ENCODE assay signal across 8 cellular contexts in genomic region chr16:81798311-81799137, GRCh38. TPM values are rescaled to one million over a fixed set of nuclear protein-coding genes. Genes with fewer than 3 reads are reported as not detected.
A peak's percentile ranks its signal among the peaks of the same experiment; 100 is the strongest.
DNase-seq lines count a peak whose midpoint lies in the region; ATAC-seq and TF ChIP-seq lines count a peak whose summit lies in the region.

No MANE protein-coding gene starts in this region.

- TF ChIP-seq CTCF in nephron progenitor cell (IDR thresholded peaks at IDR 0.05): no peak

- POLR2A ChIA-PET in CD4-positive, alpha-beta memory T cell (lab: Charles Lee; ENCODE audit: partially characterized antibody): no interaction called here

- H3K4me3 ChIP-seq in CD4-positive, alpha-beta memory T cell (ENCODE audit: low read length in 2 of 2): no peak overlapping the region

- H3K27ac Mint-ChIP-seq in CD4-positive, alpha-beta memory T cell: peak overlapping the region in 4 of 7 donors; percentile 45 to 80 (median 69)
- peak overlapping the region; percentile 86 for H3K27ac Mint-ChIP-seq in T-helper 2 cell treated with Interferon-gamma antibody and Interleukin-4, amounts not matched to agents 5 μg/mL and 100 μg/mL, for 36 hours
- peak overlapping the region; percentile 58 for H3K27ac Mint-ChIP-seq in nephron progenitor cell

- H3K27ac ChIP-seq in CD4-positive, alpha-beta memory T cell (ENCODE audit: low read depth, low read length): no peak overlapping the region

- H3K27me3 Mint-ChIP-seq in CD4-positive, alpha-beta memory T cell: no peaks in the 10 kb centered on the region
- H3K27me3 Mint-ChIP-seq in T-helper 2 cell treated with Interferon-gamma antibody and Interleukin-4, amounts not matched to agents 5 μg/mL and 100 μg/mL, for 36 hours (ENCODE audit: low read depth): peaks cover 2% of the 10 kb centered on the region
- peaks cover 4% of the 10 kb centered on the region for H3K27me3 Mint-ChIP-seq in nephron progenitor cell (ENCODE audit: low read depth, poor library complexity)

- H3K4me3 Mint-ChIP-seq in CD4-positive, alpha-beta memory T cell: peak overlapping the region in 1 of 8 donors; percentile 7
- H3K4me3 Mint-ChIP-seq in T-helper 2 cell treated with Interferon-gamma antibody and Interleukin-4, amounts not matched to agents 5 μg/mL and 100 μg/mL, for 36 hours: peak overlapping the region; percentile 51
- no peak overlapping the region for H3K4me3 Mint-ChIP-seq in nephron progenitor cell

- H3K36me3 Mint-ChIP-seq in CD4-positive, alpha-beta memory T cell: no peaks in the 10 kb centered on the region
- no peaks in the 10 kb centered on the region for H3K36me3 Mint-ChIP-seq in T-helper 2 cell treated with Interferon-gamma antibody and Interleukin-4, amounts not matched to agents 5 μg/mL and 100 μg/mL, for 36 hours (ENCODE audit: low read depth)
- H3K36me3 Mint-ChIP-seq in nephron progenitor cell (ENCODE audit: low read depth): peaks cover 5% of the 10 kb centered on the region

- ATAC-seq in GM19043 (IDR thresholded peaks at IDR 0.05; ENCODE audit: low read depth, unreplicated experiment) (peak; percentile 50), HG03103 (IDR thresholded peaks at IDR 0.05; ENCODE audit: low read depth, unreplicated experiment) (peak; percentile 48)

- H3K4me1 Mint-ChIP-seq in CD4-positive, alpha-beta memory T cell: peaks cover 3 to 11% (median 5%) of the 10 kb centered on the region in 4 donors
- H3K4me1 Mint-ChIP-seq in T-helper 2 cell treated with Interferon-gamma antibody and Interleukin-4, amounts not matched to agents 5 μg/mL and 100 μg/mL, for 36 hours (ENCODE audit: low read depth): peaks cover 27% of the 10 kb centered on the region
- H3K4me1 Mint-ChIP-seq in nephron progenitor cell: peaks cover 15% of the 10 kb centered on the region

- H3K4me1 ChIP-seq in CD4-positive, alpha-beta memory T cell (ENCODE audit: insufficient read depth, low read length): no peaks in the 10 kb centered on the region

- no peaks in the 10 kb centered on the region for H3K9me3 Mint-ChIP-seq in CD4-positive, alpha-beta memory T cell
- H3K9me3 Mint-ChIP-seq in T-helper 2 cell treated with Interferon-gamma antibody and Interleukin-4, amounts not matched to agents 5 μg/mL and 100 μg/mL, for 36 hours: no peaks in the 10 kb centered on the region
- peaks cover 3% of the 10 kb centered on the region for H3K9me3 Mint-ChIP-seq in nephron progenitor cell

- H3K36me3 ChIP-seq in CD4-positive, alpha-beta memory T cell (ENCODE audit: insufficient read depth, low read length): no peaks in the 10 kb centered on the region

- no peaks in the 10 kb centered on the region for H3K9me3 ChIP-seq in CD4-positive, alpha-beta memory T cell (ENCODE audit: control insufficient read depth in 1 of 2, low read length in 2 of 2)

- H3K27me3 ChIP-seq in CD4-positive, alpha-beta memory T cell (ENCODE audit: insufficient read depth, low read length): no peaks in the 10 kb centered on the region

- no peak for DNase-seq in CD4-positive, alpha-beta memory T cell
- DNase-seq in T-helper 2 cell treated with Interferon-gamma antibody and Interleukin-4, amounts not matched to agents 5 μg/mL and 100 μg/mL, for 36 hours (ENCODE audit: low spot score): peak; percentile 36
- DNase-seq in nephron progenitor cell: no peak
- DNase-seq in cerebellar cortex (ENCODE audit: low spot score): no peak
- DNase-seq in stimulated activated naive CD4-positive, alpha-beta T cell (lab: John Stamatoyannopoulos, UW): no peak
- no peak for DNase-seq in SW 1271 (lab: John Stamatoyannopoulos, UW)

- intact Hi-C loops in CD4-positive, alpha-beta memory T cell (cut with micrococcal nuclease): no loop called here

- CTCF ChIA-PET in CD4-positive, alpha-beta memory T cell (lab: Charles Lee; ENCODE audit: partially characterized antibody): interaction anchor here (1.4 kb wide), 1 partner anchor 10 kb away, joined by 3 read pairs; no protein-coding TSS in a partner anchor

RNA-seq across cellular contexts. Expression of gene PLCG2, which starts 19.4 kb away (rescaled TPM):
- 1 to 10 TPM; 2.3 to 2.4 TPM for total RNA-seq in CD4-positive, alpha-beta memory T cell
- 1 to 10 TPM in 1 of 2 donors, under 1 TPM in 1; 0.63 to 1.8 TPM for polyA plus RNA-seq in CD4-positive, alpha-beta memory T cell
